17 cellular contexts compared by ENCODE assay signal in the genomic region with DNA sequence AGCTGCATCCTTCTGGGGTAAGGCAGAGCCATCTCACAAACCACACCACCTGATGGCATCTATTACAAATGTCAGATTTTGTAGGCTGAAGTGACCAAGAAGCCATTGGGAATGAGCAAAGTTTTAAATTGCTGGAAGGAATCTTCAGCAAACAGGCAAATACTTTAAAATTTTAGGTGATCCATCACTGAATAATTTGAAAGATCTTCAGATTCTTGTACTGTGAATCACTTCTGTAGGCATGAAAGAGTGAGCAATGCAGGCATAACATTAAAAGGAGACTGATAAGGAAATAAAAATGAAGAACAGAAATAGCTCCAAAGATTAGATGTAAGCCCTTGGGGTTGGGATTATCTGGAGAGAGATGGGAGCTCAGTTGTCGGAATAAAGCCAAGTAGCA. TPM values are rescaled to one million over a fixed set of nuclear protein-coding genes. Genes with fewer than 3 reads are reported as not detected.
DNase-seq lines count a peak whose midpoint lies in the region; ATAC-seq and TF ChIP-seq lines count a peak whose summit lies in the region.
"Had no signal": no experiment of that assay in that cellular context is flagged by ENCODE, and none has a peak within 500 bp of the region (broad histone marks: within the 10 kb centered on the region; RNA-seq: fewer than 3 reads in every experiment).

No MANE protein-coding gene starts in this region.

- TF ChIP-seq CTCF in BJ (IDR thresholded peaks at IDR 0.05; ENCODE audit: insufficient read depth, low read depth, low read length) (no peak), PC-3 (conservative IDR thresholded peaks at IDR 0.05; ENCODE audit: low read depth, low read length) (no peak), cardiac fibroblast (IDR thresholded peaks at IDR 0.05; ENCODE audit: low read depth, low read length) (no peak), mucosa of descending colon (IDR thresholded peaks at IDR 0.05) (no peak)

- H3K27me3 ChIP-seq in BJ (ENCODE audit: control insufficient read depth, insufficient read depth, low read length): no peaks in the 10 kb centered on the region
- no peaks in the 10 kb centered on the region for H3K27me3 ChIP-seq in PC-3 (ENCODE audit: low read length)

- H3K27ac ChIP-seq in PC-3 (ENCODE audit: low read length): no peak overlapping the region
- H3K27ac ChIP-seq: BLaER1 treated with 17β-estradiol and CSF1 and Interleukin-3, amounts not matched to agents 10 nM and 100 nM had no signal

- BruUV-seq in PC-3 (replicated peaks; lab: Mats Ljungman, UMichigan): no TSS peak

- POLR2A ChIA-PET in BJ (lab: Charles Lee) (no interaction called here), PC-3 (lab: Charles Lee; ENCODE audit: unreplicated experiment) (no interaction called here)

- H3K36me3 ChIP-seq in BJ (ENCODE audit: control insufficient read depth, insufficient read depth, low read length) (no peaks in the 10 kb centered on the region), PC-3 (ENCODE audit: low read depth, low read length) (no peaks in the 10 kb centered on the region), mucosa of descending colon (ENCODE audit: low read depth) (no peaks in the 10 kb centered on the region)
- H3K36me3 ChIP-seq: BLaER1 treated with 17β-estradiol and CSF1 and Interleukin-3, amounts not matched to agents 10 nM and 100 nM had no signal

- H3K9me3 ChIP-seq in PC-3 (ENCODE audit: low read length) (no peaks in the 10 kb centered on the region), mucosa of descending colon (no peaks in the 10 kb centered on the region)

- ATAC-seq in PC-3 (peak; percentile 15; the same call in 1 of the 2 replicates), mucosa of descending colon (no peak), GM18505 (IDR thresholded peaks at IDR 0.05; ENCODE audit: unreplicated experiment) (no peak), HG02840 (IDR thresholded peaks at IDR 0.05; ENCODE audit: low FRiP score, unreplicated experiment) (no peak)
- ATAC-seq: activated CD8-positive, alpha-beta memory T cell treated with anti-CD3 and anti-CD28 coated beads, Interleukin-2, amount 10 ng/mL, durations not matched to agents 7 days and 5 days; left ventricle myocardium superior had no signal

- TF ChIP-seq POLR2A in GM18505 (IDR thresholded peaks at IDR 0.05; ENCODE audit: borderline replicate concordance, extremely low read depth, insufficient read depth, insufficient read length): no peak

- H3K4me2 ChIP-seq in PC-3 (ENCODE audit: low read length): peak overlapping the region; percentile 36; the same call in 1 of the 2 replicates
- H3K4me2 ChIP-seq: BLaER1 treated with 17β-estradiol and CSF1 and Interleukin-3, amounts not matched to agents 10 nM and 100 nM had no signal

- peaks cover 20% of the 10 kb centered on the region for H3K4me1 ChIP-seq in PC-3 (ENCODE audit: insufficient read depth, low read length)
- H3K4me1 ChIP-seq in mucosa of descending colon (ENCODE audit: low read depth): peaks cover 6% of the 10 kb centered on the region
- H3K4me1 ChIP-seq: BLaER1 treated with 17β-estradiol and CSF1 and Interleukin-3, amounts not matched to agents 10 nM and 100 nM had no signal

- H2AFZ ChIP-seq in PC-3 (ENCODE audit: low read length): no peak overlapping the region

- no peaks in the 10 kb centered on the region for H3K79me2 ChIP-seq in PC-3 (ENCODE audit: low read length)

- CTCF ChIA-PET in BJ (lab: Yijun Ruan, JAX): interaction anchor here (0.8 to 2.5 kb wide), 2 partner anchors 18 to 255 kb away, joined by 3 to 16 read pairs; no protein-coding TSS in a partner anchor
- CTCF ChIA-PET in PC-3 (lab: Charles Lee): no interaction called here

- H3K9me2 ChIP-seq in PC-3 (replicated peaks; ENCODE audit: low read length): no peaks in the 10 kb centered on the region

- DNase-seq in BJ (ENCODE audit: low read depth): peak; percentile 25
- peak; percentile 60 for DNase-seq in PC-3
- peak; percentile 17 to 56 for DNase-seq in cardiac fibroblast (ENCODE audit: low read depth in 2 of 2)
- DNase-seq in non-pigmented ciliary epithelial cell (ENCODE audit: low read depth): peak; percentile 26
- no peak for DNase-seq in mucosa of descending colon
- no peak for DNase-seq in UCSD-AML1 (lab: John Stamatoyannopoulos, UW; ENCODE audit: unreplicated experiment)
- DNase-seq: activated CD4-positive, alpha-beta T cell treated with anti-CD3 and anti-CD28 coated beads for 1 hour; activated CD8-positive, alpha-beta memory T cell treated with anti-CD3 and anti-CD28 coated beads, Interleukin-2, amount 10 ng/mL, durations not matched to agents 7 days and 5 days; activated gamma-delta T cell treated with Interleukin-2 at 50 U/mL for 16 hours; left ventricle myocardium superior; naive B cell; NCI-H2029 had no signal

- H4K20me1 ChIP-seq in PC-3 (ENCODE audit: low read length): no peaks in the 10 kb centered on the region
- H4K20me1 ChIP-seq: BLaER1 treated with 17β-estradiol and CSF1 and Interleukin-3, amounts not matched to agents 10 nM and 100 nM had no signal

- intact Hi-C loops in PC-3 (cut with micrococcal nuclease): no loop called here
- intact Hi-C loops in mucosa of descending colon (cut with DNase I, micrococcal nuclease): no loop called here

- H3F3A ChIP-seq in PC-3 (ENCODE audit: low read length, unreplicated experiment): no peaks in the 10 kb centered on the region

- no peak overlapping the region for H3K9ac ChIP-seq in PC-3 (ENCODE audit: low read length)
- H3K9ac ChIP-seq: BLaER1 treated with 17β-estradiol and CSF1 and Interleukin-3, amounts not matched to agents 10 nM and 100 nM had no signal

- H3K4me3 ChIP-seq in BJ (ENCODE audit: low read depth, low read length) (no peak overlapping the region), PC-3 (ENCODE audit: low read length) (no peak overlapping the region), cardiac fibroblast (replicated peaks in 1 of 2; ENCODE audit: low read depth in 2 of 2, low read length in 2 of 2) (no peak overlapping the region), mucosa of descending colon (no peak overlapping the region)
- H3K4me3 ChIP-seq: BLaER1 treated with 17β-estradiol and CSF1 and Interleukin-3, amounts not matched to agents 10 nM and 100 nM had no signal

RNA-seq across cellular contexts. Expression of gene ALDH1L1, which starts 36.0 kb away (rescaled TPM):
- 0.16 and 0.37 TPM in 2 replicates for polyA plus RNA-seq in BJ (2011; rRNA removed)
- polyA minus RNA-seq in BJ (2011; rRNA and poly(A)+ RNA removed): 1.0 TPM in 1 of 2 replicates, not detected in the other
- total RNA-seq in PC-3 (2014; rRNA removed): not detected in 2 replicates
- total RNA-seq in mucosa of descending colon: 10 to 100 TPM; 14.3 to 27.4 (median 15.0) TPM
- total RNA-seq: activated CD8-positive, alpha-beta memory T cell treated with anti-CD3 and anti-CD28 coated beads, Interleukin-2, amount 10 ng/mL, durations not matched to agents 7 days and 5 days; pulmonary artery endothelial cell; T-helper 2 cell treated with Interferon-gamma antibody and Interleukin-4, amounts not matched to agents 100 ng/mL and 5 ng/mL, for 36 hours had no signal

Comparison
In these comparisons a context has a peak if more than half of its experiments do, and no peak if none do; other contexts are left out.
1. DNase-seq: peak in BJ (single experiment), PC-3 (single experiment), cardiac fibroblast (2 of 2) and non-pigmented ciliary epithelial cell (single experiment); none in mucosa of descending colon (0 of 3) and UCSD-AML1 (single experiment).
2. RNA of gene ALDH1L1, which starts 36.0 kb away (total RNA-seq): 14.3 to 27.4 TPM in mucosa of descending colon; not detected in PC-3; every median in the first group is over 10 times any median in the second.